In genomic region chr11:10650166-10650565, GRCh38 we compare ENCODE assay signal across 24 cellular contexts. TPM values are rescaled to one million over a fixed set of nuclear protein-coding genes. Genes with fewer than 3 reads are reported as not detected.
DNase-seq lines count a peak whose midpoint lies in the region; ATAC-seq and TF ChIP-seq lines count a peak whose summit lies in the region.
"Had no signal": no experiment of that assay in that cellular context is flagged by ENCODE, and none has a peak within 500 bp of the region (broad histone marks: within the 10 kb centered on the region; RNA-seq: fewer than 3 reads in every experiment).

No MANE protein-coding gene starts in this region.

- no peak for TF ChIP-seq RAD21 in SK-N-SH (IDR thresholded peaks at IDR 0.05; ENCODE audit: low read length)

- H3K79me2 ChIP-seq in SK-N-SH (ENCODE audit: insufficient read depth): no peaks in the 10 kb centered on the region

- H3F3A ChIP-seq in SK-N-SH (replicated peaks; ENCODE audit: insufficient read depth): no peaks in the 10 kb centered on the region

- TF ChIP-seq EP300 in SK-N-SH (IDR thresholded peaks at IDR 0.05; ENCODE audit: borderline replicate concordance in 1 of 2, low read depth in 1 of 2, low read length in 1 of 2) (no peak), gastroesophageal sphincter (IDR thresholded peaks at IDR 0.05) (no peak)

- H3K36me3 ChIP-seq in SK-N-SH (replicated peaks in 1 of 2; ENCODE audit: control insufficient read depth in 1 of 2, insufficient read depth in 2 of 2, low read length in 1 of 2) (no peaks in the 10 kb centered on the region), gastroesophageal sphincter (peaks cover 0 to 23% of the 10 kb centered on the region in 2 donors), vagina (no peaks in the 10 kb centered on the region)
- H3K36me3 ChIP-seq: MG63 had no signal

- no peaks in the 10 kb centered on the region for H3K9me3 ChIP-seq in SK-N-SH
- no peaks in the 10 kb centered on the region for H3K9me3 ChIP-seq in gastroesophageal sphincter
- H3K9me3 ChIP-seq in vagina: no peaks in the 10 kb centered on the region
- H3K9me3 ChIP-seq: MG63 had no signal

- no peak overlapping the region for H3K4me2 ChIP-seq in SK-N-SH

- H3K4me3 ChIP-seq in SK-N-SH (ENCODE audit: low read depth in 2 of 2, low read length in 1 of 2) (no peak overlapping the region), gastroesophageal sphincter (no peak overlapping the region), vagina (no peak overlapping the region)
- H3K4me3 ChIP-seq: GM23248, MG63 had no signal

- H3K4me1 Mint-ChIP-seq in stimulated activated naive B cell treated with anti-CD40 and anti-IgM and Interleukin-4, amounts not matched to agents 10 μg/mL and 1 μg/mL and 100 μg/mL, for 72 hours: peaks cover 47 to 80% of the 10 kb centered on the region in 2 donors
- peaks cover 6% of the 10 kb centered on the region for H3K4me1 Mint-ChIP-seq in activated T-helper 17 cell treated with anti-CD3 and anti-CD28 coated beads, Interleukin-2, amount 50 U/mL, for 72 hours
- H3K4me1 Mint-ChIP-seq in activated CD4-positive, alpha-beta memory T cell treated with anti-CD3 and anti-CD28 coated beads for 36 hours (ENCODE audit: low read depth): no peaks in the 10 kb centered on the region
- peaks cover 52% of the 10 kb centered on the region for H3K4me1 Mint-ChIP-seq in HFFc6 (ENCODE audit: low read depth)

- no peak overlapping the region for H3K27ac ChIP-seq in SK-N-SH (ENCODE audit: low read depth in 2 of 2, low read length in 1 of 2)
- H3K27ac ChIP-seq in gastroesophageal sphincter: peak overlapping the region in 3 of 4 donors; percentile 67 to 74 (median 68)
- peak overlapping the region; percentile 6 for H3K27ac ChIP-seq in vagina
- H3K27ac ChIP-seq: 22Rv1, GM23248 had no signal

- no peak for ATAC-seq in SK-N-SH treated with all-trans-retinoic acid at 6 μM for 48 hours
- ATAC-seq in gastroesophageal sphincter: no peak
- ATAC-seq in stimulated activated naive B cell treated with anti-CD40 and anti-IgM and Interleukin-4, amounts not matched to agents 10 μg/mL and 1 μg/mL and 100 μg/mL, for 72 hours (replicated peaks): no peak
- no peak for ATAC-seq in activated T-helper 17 cell treated with anti-CD3 and anti-CD28 coated beads, Interleukin-2, amount 50 U/mL, for 72 hours (replicated peaks)
- ATAC-seq: PC-3 had no signal

- H3K4me1 ChIP-seq in SK-N-SH (ENCODE audit: control insufficient read depth in 1 of 2, insufficient read depth in 2 of 2, low read depth in 1 of 2, low read length in 1 of 2) (peaks cover 2 to 18% of the 10 kb centered on the region in 2 experiments; a peak in 2 of 4 replicates), gastroesophageal sphincter (peaks cover 30 to 100% (median 41%) of the 10 kb centered on the region in 3 donors), vagina (peaks cover 49% of the 10 kb centered on the region)

- no peak overlapping the region for H3K4me3 Mint-ChIP-seq in stimulated activated naive B cell treated with anti-CD40 and anti-IgM and Interleukin-4, amounts not matched to agents 10 μg/mL and 1 μg/mL and 100 μg/mL, for 72 hours
- no peak overlapping the region for H3K4me3 Mint-ChIP-seq in activated T-helper 17 cell treated with anti-CD3 and anti-CD28 coated beads, Interleukin-2, amount 50 U/mL, for 72 hours
- H3K4me3 Mint-ChIP-seq in activated CD4-positive, alpha-beta memory T cell treated with anti-CD3 and anti-CD28 coated beads for 36 hours: no peak overlapping the region
- no peak overlapping the region for H3K4me3 Mint-ChIP-seq in HFFc6

- H2AFZ ChIP-seq in SK-N-SH (ENCODE audit: low read depth): no peak overlapping the region
- H2AFZ ChIP-seq: GM23248 had no signal

- CTCF ChIA-PET in SK-N-SH (lab: Yijun Ruan, JAX): interaction anchor here (0.7 kb wide), 1 partner anchor 237 kb away, joined by 3 read pairs; no protein-coding TSS in a partner anchor
- CTCF ChIA-PET in activated CD4-positive, alpha-beta memory T cell treated with anti-CD3 and anti-CD28 coated beads for 36 hours (lab: Charles Lee): interaction anchor here (0.8 to 1.2 kb wide), 2 partner anchors 110 to 237 kb away, joined by 3 to 4 read pairs; partner anchors contain the start of gene RNF141

- POLR2A ChIA-PET in SK-N-SH (lab: Yijun Ruan, JAX): no interaction called here
- POLR2A ChIA-PET in activated CD4-positive, alpha-beta memory T cell treated with anti-CD3 and anti-CD28 coated beads for 36 hours (lab: Charles Lee): no interaction called here

- no peak for TF ChIP-seq POLR2A in gastroesophageal sphincter (IDR thresholded peaks at IDR 0.05)
- no peak for TF ChIP-seq POLR2A in vagina (IDR thresholded peaks at IDR 0.05)

- intact Hi-C loops in vagina (cut with DNase I): no loop called here
- intact Hi-C loops in activated CD4-positive, alpha-beta memory T cell treated with anti-CD3 and anti-CD28 coated beads for 36 hours (cut with micrococcal nuclease): loop anchor here (5.0 kb wide), 2 partner anchors 108 to 193 kb away; partner anchors contain the start of genes AMPD3 and RNF141

- no peaks in the 10 kb centered on the region for H3K27me3 ChIP-seq in SK-N-SH (ENCODE audit: insufficient read depth)
- no peaks in the 10 kb centered on the region for H3K27me3 ChIP-seq in gastroesophageal sphincter
- H3K27me3 ChIP-seq in vagina: no peaks in the 10 kb centered on the region
- H3K27me3 ChIP-seq: MG63 had no signal

- H4K20me1 ChIP-seq in SK-N-SH (ENCODE audit: insufficient read depth): no peaks in the 10 kb centered on the region

- no peaks in the 10 kb centered on the region for H3K9me3 Mint-ChIP-seq in stimulated activated naive B cell treated with anti-CD40 and anti-IgM and Interleukin-4, amounts not matched to agents 10 μg/mL and 1 μg/mL and 100 μg/mL, for 72 hours
- H3K9me3 Mint-ChIP-seq in activated T-helper 17 cell treated with anti-CD3 and anti-CD28 coated beads, Interleukin-2, amount 50 U/mL, for 72 hours: no peaks in the 10 kb centered on the region
- no peaks in the 10 kb centered on the region for H3K9me3 Mint-ChIP-seq in activated CD4-positive, alpha-beta memory T cell treated with anti-CD3 and anti-CD28 coated beads for 36 hours
- H3K9me3 Mint-ChIP-seq in HFFc6: no peaks in the 10 kb centered on the region

- no peaks in the 10 kb centered on the region for H3K27me3 Mint-ChIP-seq in stimulated activated naive B cell treated with anti-CD40 and anti-IgM and Interleukin-4, amounts not matched to agents 10 μg/mL and 1 μg/mL and 100 μg/mL, for 72 hours
- no peaks in the 10 kb centered on the region for H3K27me3 Mint-ChIP-seq in activated T-helper 17 cell treated with anti-CD3 and anti-CD28 coated beads, Interleukin-2, amount 50 U/mL, for 72 hours
- H3K27me3 Mint-ChIP-seq in activated CD4-positive, alpha-beta memory T cell treated with anti-CD3 and anti-CD28 coated beads for 36 hours: no peaks in the 10 kb centered on the region
- H3K27me3 Mint-ChIP-seq in HFFc6 (ENCODE audit: insufficient read depth): no peaks in the 10 kb centered on the region; the same call in 1 of the 2 replicates

- no peak for DNase-seq in SK-N-SH
- no peak for DNase-seq in stimulated activated naive B cell treated with anti-CD40 and anti-IgM and Interleukin-4, amounts not matched to agents 10 μg/mL and 1 μg/mL and 100 μg/mL, for 72 hours
- no peak for DNase-seq in vagina (ENCODE audit: extremely low spot score in 2 of 2)
- no peak for DNase-seq in activated CD4-positive, alpha-beta memory T cell treated with anti-CD3 and anti-CD28 coated beads for 36 hours
- DNase-seq in HFFc6: no peak
- DNase-seq: ACHN; Calu3; GM23248; H7; IMR-90; KG1; MG63; NCI-H1105 treated with DMSO at 0.1 percent for 48 hours; NCI-H146; NCI-H1930; NCI-H446; NCI-H524 treated with DMSO at 0.1 percent for 48 hours; NCI-H82; NK-92 treated with Interleukin-12 subunit alpha and Interleukin-12 subunit beta, amount 100 ng/mL, for 24 hours; PC-3 had no signal

- H3K36me3 Mint-ChIP-seq in stimulated activated naive B cell treated with anti-CD40 and anti-IgM and Interleukin-4, amounts not matched to agents 10 μg/mL and 1 μg/mL and 100 μg/mL, for 72 hours: no peaks in the 10 kb centered on the region
- H3K36me3 Mint-ChIP-seq in activated T-helper 17 cell treated with anti-CD3 and anti-CD28 coated beads, Interleukin-2, amount 50 U/mL, for 72 hours (ENCODE audit: low read depth): no peaks in the 10 kb centered on the region
- no peaks in the 10 kb centered on the region for H3K36me3 Mint-ChIP-seq in activated CD4-positive, alpha-beta memory T cell treated with anti-CD3 and anti-CD28 coated beads for 36 hours
- peaks cover 16% of the 10 kb centered on the region for H3K36me3 Mint-ChIP-seq in HFFc6 (ENCODE audit: low read depth)

- peak overlapping the region; percentile 59 for H3K27ac Mint-ChIP-seq in stimulated activated naive B cell treated with anti-CD40 and anti-IgM and Interleukin-4, amounts not matched to agents 10 μg/mL and 1 μg/mL and 100 μg/mL, for 72 hours
- H3K27ac Mint-ChIP-seq in activated T-helper 17 cell treated with anti-CD3 and anti-CD28 coated beads, Interleukin-2, amount 50 U/mL, for 72 hours: no peak overlapping the region
- no peak overlapping the region for H3K27ac Mint-ChIP-seq in activated CD4-positive, alpha-beta memory T cell treated with anti-CD3 and anti-CD28 coated beads for 36 hours
- H3K27ac Mint-ChIP-seq in HFFc6: no peak overlapping the region

- TF ChIP-seq CTCF in SK-N-SH (IDR thresholded peaks at IDR 0.05): no peak
- no peak for TF ChIP-seq CTCF in gastroesophageal sphincter (IDR thresholded peaks at IDR 0.05)
- TF ChIP-seq CTCF in vagina (IDR thresholded peaks at IDR 0.05): no peak
- no peak for TF ChIP-seq CTCF in HFFc6 (IDR thresholded peaks at IDR 0.05)

- H3K9me2 ChIP-seq in SK-N-SH: no peaks in the 10 kb centered on the region

- no peak overlapping the region for H3K9ac ChIP-seq in SK-N-SH
- H3K9ac ChIP-seq: GM23248 had no signal

- WGBS in SK-N-SH (ENCODE audit: low lambda C conversion rate): 25% methylated on average over 1 of the region's 1 CpG
- WGBS in gastroesophageal sphincter (ENCODE audit: low coverage in 1 of 2), 2 donors: 100% methylated on average over 1 of the region's 1 CpG; no CpG with 5 or more reads in 1 of the 2 donors

TF ChIP-seq in SK-N-SH treated with all-trans-retinoic acid at 6 μM for 48 hours, 23 proteins besides CTCF, POLR2A, EP300 and RAD21:
- TF ChIP-seq PPARA (CRISPR knock-in tag; IDR thresholded peaks at IDR 0.05; ENCODE audit: borderline replicate concordance): no peak
- TF ChIP-seq ISL1 (CRISPR knock-in tag; IDR thresholded peaks at IDR 0.05): peak; percentile 50
- TF ChIP-seq ZC3H10 (CRISPR knock-in tag; IDR thresholded peaks at IDR 0.05): no peak

TF ChIP-seq in SK-N-SH, 30 proteins besides CTCF, POLR2A, EP300 and RAD21 (continues in another document):
- TF ChIP-seq ELF1 (IDR thresholded peaks at IDR 0.05): no peak
- no peak for TF ChIP-seq YY1 (IDR thresholded peaks at IDR 0.05; ENCODE audit: low read depth)
- no peak for TF ChIP-seq SMC3 (IDR thresholded peaks at IDR 0.05; ENCODE audit: low read depth, low read length)

RNA-seq across cellular contexts. Expression of gene IRAG1, which starts 43.4 kb away (rescaled TPM):
- 0.05 and 0.10 TPM in 2 replicates for polyA plus RNA-seq in SK-N-SH (2012; rRNA removed)
- polyA plus RNA-seq in SK-N-SH (2012; cell fraction: cytosol; rRNA removed): 0.07 and 0.08 TPM in 2 replicates
- polyA plus RNA-seq in SK-N-SH (2012; cell fraction: nucleus; rRNA removed): 0.27 and 0.29 TPM in 2 replicates
- total RNA-seq in gastroesophageal sphincter (100 to 1,000 TPM; 156 to 408 (median 278) TPM), vagina (18.2 TPM)
- under 1 TPM in 1 of 2 donors, not detected in 1; 0.13 TPM for total RNA-seq in activated T-helper 17 cell treated with anti-CD3 and anti-CD28 coated beads, Interleukin-2, amount 50 U/mL, for 72 hours
- not detected for total RNA-seq in activated CD4-positive, alpha-beta memory T cell treated with anti-CD3 and anti-CD28 coated beads for 36 hours
- 10 to 100 TPM; 35.5 to 73.3 (median 38.2) TPM for total RNA-seq in HFFc6 (2021; fragmentation: NEBNext Ultra II Directional; extraction: Animal tissue kit (Norgen Biotek cat#: 25700))
- total RNA-seq: Calu3, PC-3 had no signal

Comparison
In these comparisons a context has a peak if more than half of its experiments do, and no peak if none do; other contexts are left out.
1. H3K27ac ChIP-seq: peak in gastroesophageal sphincter (3 of 4) and vagina (single experiment); none in SK-N-SH (0 of 2).
2. RNA of gene IRAG1, which starts 43.4 kb away (total RNA-seq): 156 to 408 TPM in gastroesophageal sphincter, 35.5 to 73.3 TPM in HFFc6 and 18.2 TPM in vagina (single experiment); 0.13 TPM in activated T-helper 17 cell treated with anti-CD3 and anti-CD28 coated beads, Interleukin-2, amount 50 U/mL, for 72 hours and not detected in activated CD4-positive, alpha-beta memory T cell treated with anti-CD3 and anti-CD28 coated beads for 36 hours; every median in the first group is over 10 times any median in the second.